1 cellular context compared by ENCODE assay signal in the genomic region with DNA sequence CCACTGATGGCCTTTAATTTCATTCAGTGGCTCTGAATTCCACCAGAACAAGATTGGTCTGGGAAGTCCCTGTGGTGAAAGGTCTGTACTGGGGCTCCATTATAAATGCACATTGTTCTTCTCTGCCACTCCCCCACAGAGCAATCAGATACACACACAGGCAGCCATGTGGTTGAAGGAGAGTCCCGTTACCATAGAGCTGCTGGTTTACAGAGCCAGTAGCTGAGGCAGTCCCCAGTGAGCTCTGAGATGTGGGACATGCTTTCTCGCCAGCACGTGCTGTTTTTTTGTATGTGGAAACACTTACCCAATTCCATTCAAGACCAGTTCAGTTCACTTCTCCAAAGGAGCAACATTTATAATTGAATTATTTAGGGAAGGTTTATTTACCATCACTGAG.
TF ChIP-seq lines count a peak whose summit lies in the region.

No MANE protein-coding gene starts in this region.

TF ChIP-seq in SK-N-SH treated with all-trans-retinoic acid at 6 μM for 48 hours, 23 proteins besides CTCF, POLR2A, EP300 and RAD21 (continued from another document):
- TF ChIP-seq TCF4 (CRISPR knock-in tag; IDR thresholded peaks at IDR 0.05; ENCODE audit: borderline replicate concordance), result no peak
- no peak for TF ChIP-seq RARB (CRISPR knock-in tag; IDR thresholded peaks at IDR 0.05)
- no peak for TF ChIP-seq ISL1 (CRISPR knock-in tag; IDR thresholded peaks at IDR 0.05)
- no peak for TF ChIP-seq ESRRG (CRISPR knock-in tag; IDR thresholded peaks at IDR 0.05)
- TF ChIP-seq, protein P1, sequence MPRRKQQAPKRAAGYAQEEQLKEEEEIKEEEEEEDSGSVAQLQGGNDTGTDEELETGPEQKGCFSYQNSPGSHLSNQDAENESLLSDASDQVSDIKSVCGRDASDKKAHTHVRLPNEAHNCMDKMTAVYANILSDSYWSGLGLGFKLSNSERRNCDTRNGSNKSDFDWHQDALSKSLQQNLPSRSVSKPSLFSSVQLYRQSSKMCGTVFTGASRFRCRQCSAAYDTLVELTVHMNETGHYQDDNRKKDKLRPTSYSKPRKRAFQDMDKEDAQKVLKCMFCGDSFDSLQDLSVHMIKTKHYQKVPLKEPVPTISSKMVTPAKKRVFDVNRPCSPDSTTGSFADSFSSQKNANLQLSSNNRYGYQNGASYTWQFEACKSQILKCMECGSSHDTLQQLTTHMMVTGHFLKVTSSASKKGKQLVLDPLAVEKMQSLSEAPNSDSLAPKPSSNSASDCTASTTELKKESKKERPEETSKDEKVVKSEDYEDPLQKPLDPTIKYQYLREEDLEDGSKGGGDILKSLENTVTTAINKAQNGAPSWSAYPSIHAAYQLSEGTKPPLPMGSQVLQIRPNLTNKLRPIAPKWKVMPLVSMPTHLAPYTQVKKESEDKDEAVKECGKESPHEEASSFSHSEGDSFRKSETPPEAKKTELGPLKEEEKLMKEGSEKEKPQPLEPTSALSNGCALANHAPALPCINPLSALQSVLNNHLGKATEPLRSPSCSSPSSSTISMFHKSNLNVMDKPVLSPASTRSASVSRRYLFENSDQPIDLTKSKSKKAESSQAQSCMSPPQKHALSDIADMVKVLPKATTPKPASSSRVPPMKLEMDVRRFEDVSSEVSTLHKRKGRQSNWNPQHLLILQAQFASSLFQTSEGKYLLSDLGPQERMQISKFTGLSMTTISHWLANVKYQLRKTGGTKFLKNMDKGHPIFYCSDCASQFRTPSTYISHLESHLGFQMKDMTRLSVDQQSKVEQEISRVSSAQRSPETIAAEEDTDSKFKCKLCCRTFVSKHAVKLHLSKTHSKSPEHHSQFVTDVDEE (CRISPR knock-in tag; IDR thresholded peaks at IDR 0.05), result no peak
- TF ChIP-seq SNAI2 (CRISPR knock-in tag; IDR thresholded peaks at IDR 0.05), result no peak
